In genomic region chr2:95023222-95023597, GRCh38 we compare ENCODE assay signal across 8 cellular contexts. TPM values are rescaled to one million over a fixed set of nuclear protein-coding genes. Genes with fewer than 3 reads are reported as not detected.
A peak's percentile ranks its signal among the peaks of the same experiment; 100 is the strongest.
DNase-seq lines count a peak whose midpoint lies in the region; ATAC-seq and TF ChIP-seq lines count a peak whose summit lies in the region.

No MANE protein-coding gene starts in this region.

- no peak for TF ChIP-seq CTCF in GM13976 (IDR thresholded peaks at IDR 0.05; ENCODE audit: borderline replicate concordance, control extremely low read depth, extremely low read depth, insufficient read depth, missing control alignments)
- TF ChIP-seq CTCF in type B pancreatic cell (conservative IDR thresholded peaks at IDR 0.05): no peak

- DNase-seq in GM13976 (ENCODE audit: low spot score) (peak; percentile 69), T-helper 17 cell (peak in 2 of 3 donors; percentile 33 to 45), type B pancreatic cell (ENCODE audit: extremely low spot score, unreplicated experiment) (no peak), retina (no peak), NK-92 (lab: John Stamatoyannopoulos, UW; ENCODE audit: unreplicated experiment) (no peak)
- DNase-seq in effector CD8-positive, alpha-beta T cell (lab: John Stamatoyannopoulos, UW): peak; percentile 35

- H3K27me3 Mint-ChIP-seq in T-helper 17 cell: no peaks in the 10 kb centered on the region
- H3K27me3 Mint-ChIP-seq in type B pancreatic cell: peaks cover 60% of the 10 kb centered on the region

- H3K9me3 Mint-ChIP-seq in type B pancreatic cell: no peaks in the 10 kb centered on the region

- peaks cover 4% of the 10 kb centered on the region for H3K36me3 Mint-ChIP-seq in T-helper 17 cell (ENCODE audit: low read depth)
- no peaks in the 10 kb centered on the region for H3K36me3 Mint-ChIP-seq in type B pancreatic cell

- peaks cover 37% of the 10 kb centered on the region for H3K4me1 Mint-ChIP-seq in T-helper 17 cell
- H3K4me1 Mint-ChIP-seq in type B pancreatic cell (ENCODE audit: unreplicated experiment): peaks cover 32% of the 10 kb centered on the region

- ATAC-seq in HG02759 (IDR thresholded peaks at IDR 0.05; ENCODE audit: unreplicated experiment): peak; percentile 42
- peak; percentile 71 for ATAC-seq in T-helper 17 cell
- ATAC-seq in GM21737 (IDR thresholded peaks at IDR 0.05; ENCODE audit: unreplicated experiment): no peak

- H3K9me3 ChIP-seq in T-helper 17 cell (ENCODE audit: control insufficient read depth, low read length, poor library complexity, severe bottlenecking): no peaks in the 10 kb centered on the region

- in situ Hi-C loops in GM13976 (cut with MboI; ENCODE audit: low sequenced_read_pairs, unreplicated experiment): no loop called here

- H3K4me3 Mint-ChIP-seq in T-helper 17 cell (peak overlapping the region; percentile 98), type B pancreatic cell (peak overlapping the region; percentile 74)

- H3K27ac Mint-ChIP-seq in T-helper 17 cell (peak overlapping the region; percentile 96), type B pancreatic cell (peak overlapping the region; percentile 24)

RNA-seq across cellular contexts. Expression of gene MAL, which starts 2.3 kb away (rescaled TPM):
- total RNA-seq in T-helper 17 cell (100 to 1,000 TPM; 127 to 159 TPM), type B pancreatic cell (ENCODE audit: low replicate concordance) (205 and 250 TPM in 2 replicates)

Comparison
In these comparisons a context has a peak if more than half of its experiments do, and no peak if none do; other contexts are left out.
1. DNase-seq: peak in GM13976 (single experiment), T-helper 17 cell (2 of 3) and effector CD8-positive, alpha-beta T cell (single experiment); none in type B pancreatic cell (single experiment), retina (single experiment) and NK-92 (single experiment).